36 cellular contexts compared by ENCODE assay signal in genomic region chr18:53605198-53605597, GRCh38.
DNase-seq lines count a peak whose midpoint lies in the region; ATAC-seq, FAIRE-seq and TF ChIP-seq lines count a peak whose summit lies in the region.
"Had no signal": no experiment of that assay in that cellular context is flagged by ENCODE, and none has a peak within 500 bp of the region (broad histone marks: within the 10 kb centered on the region; RNA-seq: fewer than 3 reads in every experiment).

No MANE protein-coding gene starts in this region.

- H2BK120ac ChIP-seq in mesenchymal stem cell (ENCODE audit: low read depth, low read length): no peak overlapping the region
- no peak overlapping the region for H2BK120ac ChIP-seq in neuronal stem cell (ENCODE audit: low read depth, low read length)

- no peak overlapping the region for H2BK5ac ChIP-seq in mesenchymal stem cell (ENCODE audit: low read depth, low read length, poor library complexity, severe bottlenecking)
- H2BK5ac ChIP-seq in neuronal stem cell (ENCODE audit: low read length): no peak overlapping the region

- CTCF ChIA-PET in Caco-2 (lab: Charles Lee): no interaction called here

- no peak overlapping the region for H3K27ac Mint-ChIP-seq in Caco-2 (ENCODE audit: unreplicated experiment)
- H3K27ac Mint-ChIP-seq: B cell; CD14-positive monocyte; CD4-positive, alpha-beta memory T cell; CD4-positive, alpha-beta T cell; CD4-positive, CD25-positive, alpha-beta regulatory T cell; CD8-positive, alpha-beta memory T cell; CD8-positive, alpha-beta T cell had no signal

- H3K4me1 ChIP-seq in kidney (ENCODE audit: control insufficient read depth in 1 of 2, insufficient read depth in 1 of 2, low read depth in 1 of 2, low read length in 2 of 2) (no peaks in the 10 kb centered on the region), mesenchymal stem cell (ENCODE audit: control insufficient read depth, insufficient read depth, low read depth, low read length) (no peaks in the 10 kb centered on the region), neuronal stem cell (ENCODE audit: control insufficient read depth in 2 of 2, insufficient read depth in 1 of 2, low read depth in 1 of 2, low read length in 2 of 2) (no peaks in the 10 kb centered on the region), spleen (no peaks in the 10 kb centered on the region), Caco-2 (no peaks in the 10 kb centered on the region)
- H3K4me1 ChIP-seq: A549; BE2C; BLaER1; BLaER1 treated with 17β-estradiol and CSF1 and Interleukin-3, amounts not matched to agents 10 nM and 100 nM had no signal

- peak; percentile 31 for DNase-seq in kidney
- DNase-seq in mesenchymal stem cell: no peak
- no peak for DNase-seq in neuronal stem cell (ENCODE audit: low spot score)
- peak; percentile 46 for DNase-seq in spleen
- no peak for DNase-seq in amygdala (lab: John Stamatoyannopoulos, UW)
- DNase-seq in OCI-M2 (lab: John Stamatoyannopoulos, UW; ENCODE audit: unreplicated experiment): no peak
- DNase-seq in Caco-2: no peak
- DNase-seq: 8988T; ACHN; AML-193; BE2C; C1 segment of cervical spinal cord; Calu3; CD4-positive, alpha-beta T cell; CD4-positive, CD25-positive, alpha-beta regulatory T cell; CD8-positive, alpha-beta memory T cell; CD8-positive, alpha-beta T cell; COR-L47; DMS 273 treated with DMSO at 0.1 percent for 48 hours; DMS153; DMS53; DMS79; DMS79 treated with DMSO at 0.1 percent for 48 hours; DND-41; EL had no signal

- H2AK5ac ChIP-seq in mesenchymal stem cell (ENCODE audit: low read length, severe bottlenecking) (no peak overlapping the region), neuronal stem cell (ENCODE audit: low read depth, low read length) (no peak overlapping the region)

- no peak for ATAC-seq in GM18505 (IDR thresholded peaks at IDR 0.05; ENCODE audit: unreplicated experiment)
- ATAC-seq: A549; CD8-positive, alpha-beta T cell had no signal

- H3K4me3 Mint-ChIP-seq in Caco-2 (ENCODE audit: unreplicated experiment): no peak overlapping the region
- H3K4me3 Mint-ChIP-seq: B cell; CD14-positive monocyte; CD4-positive, alpha-beta memory T cell; CD4-positive, alpha-beta T cell; CD4-positive, CD25-positive, alpha-beta regulatory T cell; CD8-positive, alpha-beta memory T cell; CD8-positive, alpha-beta T cell had no signal

- H3K9me3 Mint-ChIP-seq in Caco-2 (ENCODE audit: unreplicated experiment): no peaks in the 10 kb centered on the region
- H3K9me3 Mint-ChIP-seq: CD14-positive monocyte; CD8-positive, alpha-beta T cell had no signal

- H3K4ac ChIP-seq in mesenchymal stem cell (ENCODE audit: low read depth in 1 of 2, low read length in 2 of 2) (no peak overlapping the region), neuronal stem cell (ENCODE audit: low read length) (no peak overlapping the region)

- H3K9me3 ChIP-seq in kidney (ENCODE audit: control insufficient read depth in 1 of 2, low read length in 2 of 2) (no peaks in the 10 kb centered on the region), mesenchymal stem cell (ENCODE audit: control insufficient read depth, low read length) (no peaks in the 10 kb centered on the region), neuronal stem cell (replicated peaks in 1 of 2; ENCODE audit: control insufficient read depth in 2 of 2, insufficient read depth in 1 of 2, low read depth in 1 of 2, low read length in 2 of 2) (no peaks in the 10 kb centered on the region), spleen (no peaks in the 10 kb centered on the region), Caco-2 (no peaks in the 10 kb centered on the region)
- H3K9me3 ChIP-seq: A549; BE2C; BLaER1; BLaER1 treated with 17β-estradiol and CSF1 and Interleukin-3, amounts not matched to agents 10 nM and 100 nM had no signal

- H4K8ac ChIP-seq in mesenchymal stem cell (ENCODE audit: low read length) (no peak overlapping the region), neuronal stem cell (ENCODE audit: low read depth, low read length) (no peak overlapping the region)

- H3K18ac ChIP-seq in mesenchymal stem cell (ENCODE audit: low read depth in 1 of 2, low read length in 2 of 2) (no peak overlapping the region), neuronal stem cell (ENCODE audit: low read length) (no peak overlapping the region)

- H3K27me3 ChIP-seq in mesenchymal stem cell (ENCODE audit: control insufficient read depth in 1 of 2, insufficient read depth in 1 of 2, low read length in 2 of 2) (no peaks in the 10 kb centered on the region), neuronal stem cell (ENCODE audit: control insufficient read depth in 3 of 3, insufficient read depth in 3 of 3, low read depth in 1 of 3, low read length in 3 of 3) (no peaks in the 10 kb centered on the region), spleen (replicated peaks in 1 of 7) (no peaks in the 10 kb centered on the region), Caco-2 (replicated peaks; ENCODE audit: control insufficient read depth, insufficient read depth, low read length) (no peaks in the 10 kb centered on the region)
- H3K27me3 ChIP-seq: BE2C; BLaER1; BLaER1 treated with 17β-estradiol and CSF1 and Interleukin-3, amounts not matched to agents 10 nM and 100 nM had no signal

- H2BK15ac ChIP-seq in mesenchymal stem cell (ENCODE audit: low read depth, poor library complexity, severe bottlenecking) (no peak overlapping the region), neuronal stem cell (ENCODE audit: low read length) (no peak overlapping the region)

- no peak overlapping the region for H3K4me2 ChIP-seq in mesenchymal stem cell (ENCODE audit: low read length, poor library complexity, severe bottlenecking)
- no peak overlapping the region for H3K4me2 ChIP-seq in neuronal stem cell (ENCODE audit: insufficient read depth, low read length, poor library complexity, severe bottlenecking)
- H3K4me2 ChIP-seq: A549; BLaER1; BLaER1 treated with 17β-estradiol and CSF1 and Interleukin-3, amounts not matched to agents 10 nM and 100 nM had no signal

- BruUV-seq in Caco-2 (replicated peaks; lab: Mats Ljungman, UMichigan): no TSS peak

- TF ChIP-seq CTCF in kidney (IDR thresholded peaks at IDR 0.05; ENCODE audit: borderline replicate concordance, extremely low read depth, insufficient read depth) (no peak), spleen (IDR thresholded peaks at IDR 0.05 in 8 of 11, conservative IDR thresholded peaks at IDR 0.05 in 3 of 11) (no peak), Caco-2 (IDR thresholded peaks at IDR 0.05; ENCODE audit: insufficient read depth in 1 of 2, low read depth in 1 of 2, low read length in 1 of 2, severe bottlenecking in 1 of 2, unreplicated experiment in 1 of 2) (no peak)

- H4K91ac ChIP-seq in mesenchymal stem cell (ENCODE audit: low read length) (peak overlapping the region; percentile 28), neuronal stem cell (ENCODE audit: low read depth, low read length, poor library complexity) (no peak overlapping the region)

- H3K36me3 ChIP-seq in kidney (ENCODE audit: control insufficient read depth in 1 of 2, insufficient read depth in 2 of 2, low read length in 2 of 2) (no peaks in the 10 kb centered on the region), mesenchymal stem cell (ENCODE audit: control insufficient read depth in 1 of 2, insufficient read depth in 2 of 2, low read depth in 1 of 2, low read length in 2 of 2) (no peaks in the 10 kb centered on the region), neuronal stem cell (replicated peaks in 1 of 2; ENCODE audit: control insufficient read depth in 2 of 2, insufficient read depth in 2 of 2, low read length in 2 of 2) (no peaks in the 10 kb centered on the region), spleen (no peaks in the 10 kb centered on the region), Caco-2 (ENCODE audit: control insufficient read depth, insufficient read depth, low read length) (no peaks in the 10 kb centered on the region)
- H3K36me3 ChIP-seq: BE2C; BLaER1; BLaER1 treated with 17β-estradiol and CSF1 and Interleukin-3, amounts not matched to agents 10 nM and 100 nM had no signal

- H3K4me1 Mint-ChIP-seq in Caco-2 (ENCODE audit: low read depth, unreplicated experiment): no peaks in the 10 kb centered on the region
- H3K4me1 Mint-ChIP-seq: B cell; CD14-positive monocyte; CD4-positive, alpha-beta memory T cell; CD4-positive, CD25-positive, alpha-beta regulatory T cell; CD8-positive, alpha-beta memory T cell had no signal

- no peaks in the 10 kb centered on the region for H3K79me1 ChIP-seq in mesenchymal stem cell (replicated peaks; ENCODE audit: low read length, poor library complexity, severe bottlenecking)
- H3K79me1 ChIP-seq in neuronal stem cell (ENCODE audit: low read depth, low read length): no peaks in the 10 kb centered on the region

- H3K14ac ChIP-seq in mesenchymal stem cell (ENCODE audit: low read length in 2 of 2): no peak overlapping the region
- no peak overlapping the region for H3K14ac ChIP-seq in neuronal stem cell (ENCODE audit: low read length)

- H2AFZ ChIP-seq in mesenchymal stem cell (ENCODE audit: low read depth, low read length) (no peak overlapping the region), neuronal stem cell (ENCODE audit: low read length) (no peak overlapping the region)

- whole genome bisulfite sequencing in mesenchymal stem cell: 77% methylated on average over 8 of the region's 8 CpGs
- WGBS in neuronal stem cell (ENCODE audit: extremely low coverage in 2 of 2, insufficient read length in 2 of 2, insufficient replicate concordance in 1 of 2), 2 donors: no CpG with 5 or more reads among the region's 8 CpGs
- 68 to 89% (median 83%) methylated on average over 8 of the region's 8 CpGs for WGBS in spleen, 5 donors

- H3K27me3 Mint-ChIP-seq in Caco-2 (ENCODE audit: insufficient read depth, unreplicated experiment): no peaks in the 10 kb centered on the region
- H3K27me3 Mint-ChIP-seq: B cell; CD4-positive, alpha-beta memory T cell; CD4-positive, alpha-beta T cell; CD4-positive, CD25-positive, alpha-beta regulatory T cell; CD8-positive, alpha-beta memory T cell had no signal

- H3K27ac ChIP-seq in kidney (ENCODE audit: low read depth in 2 of 2, low read length in 2 of 2): no peak overlapping the region
- H3K27ac ChIP-seq in mesenchymal stem cell (ENCODE audit: low read length, poor library complexity, severe bottlenecking): no peak overlapping the region
- no peak overlapping the region for H3K27ac ChIP-seq in neuronal stem cell (replicated peaks; ENCODE audit: low read length)
- H3K27ac ChIP-seq in spleen: no peak overlapping the region
- H3K27ac ChIP-seq: 22Rv1; A549; BLaER1; BLaER1 treated with 17β-estradiol and CSF1 and Interleukin-3, amounts not matched to agents 10 nM and 100 nM; C4-2B had no signal

- no peak overlapping the region for H3K23ac ChIP-seq in mesenchymal stem cell (ENCODE audit: low read length in 2 of 2)
- peak overlapping the region; percentile 9 for H3K23ac ChIP-seq in neuronal stem cell (ENCODE audit: low read depth, low read length, poor library complexity)

- POLR2A ChIA-PET in Caco-2 (lab: Charles Lee): no interaction called here

- TF ChIP-seq POLR2A in spleen (IDR thresholded peaks at IDR 0.05) (no peak), GM18505 (IDR thresholded peaks at IDR 0.05; ENCODE audit: borderline replicate concordance, extremely low read depth, insufficient read depth, insufficient read length) (no peak)

- no peak overlapping the region for H3K4me3 ChIP-seq in kidney (ENCODE audit: low read length in 2 of 2)
- H3K4me3 ChIP-seq in mesenchymal stem cell (ENCODE audit: insufficient read depth in 1 of 2, low read depth in 1 of 2, low read length in 2 of 2): no peak overlapping the region
- H3K4me3 ChIP-seq in neuronal stem cell (ENCODE audit: low read length in 2 of 2): no peak overlapping the region
- H3K4me3 ChIP-seq in spleen: no peak overlapping the region
- no peak overlapping the region for H3K4me3 ChIP-seq in Caco-2 (ENCODE audit: low read depth, low read length)
- H3K4me3 ChIP-seq: A549; BLaER1; BLaER1 treated with 17β-estradiol and CSF1 and Interleukin-3, amounts not matched to agents 10 nM and 100 nM had no signal

- H2BK12ac ChIP-seq in mesenchymal stem cell (ENCODE audit: low read length in 2 of 2) (no peak overlapping the region), neuronal stem cell (ENCODE audit: low read length) (no peak overlapping the region)

- intact Hi-C loops in kidney (cut with DNase I): no loop called here
- intact Hi-C loops in spleen (cut with DNase I; ENCODE audit: low total_unique reads): no loop called here
- intact Hi-C loops in Caco-2 (cut with micrococcal nuclease; ENCODE audit: unreplicated experiment): no loop called here

- no peaks in the 10 kb centered on the region for H3K36me3 Mint-ChIP-seq in Caco-2 (ENCODE audit: insufficient read depth, unreplicated experiment)
- H3K36me3 Mint-ChIP-seq: CD14-positive monocyte; CD4-positive, alpha-beta memory T cell; CD4-positive, CD25-positive, alpha-beta regulatory T cell; CD8-positive, alpha-beta memory T cell; CD8-positive, alpha-beta T cell had no signal

- no peak for FAIRE-seq in kidney (lab: Jason Lieb, UNC)
- FAIRE-seq: A204.1, A549, D721Med had no signal

- H3K9ac ChIP-seq in kidney (ENCODE audit: low read length in 2 of 2) (no peak overlapping the region), mesenchymal stem cell (ENCODE audit: low read length) (no peak overlapping the region), neuronal stem cell (ENCODE audit: low read depth, low read length, poor library complexity) (no peak overlapping the region)
- H3K9ac ChIP-seq: BLaER1; BLaER1 treated with 17β-estradiol and CSF1 and Interleukin-3, amounts not matched to agents 10 nM and 100 nM had no signal

Comparison
In these comparisons a context has a peak if more than half of its experiments do, and no peak if none do; other contexts are left out.
1. DNase-seq: peak in kidney (single experiment) and spleen (single experiment); none in mesenchymal stem cell (single experiment), neuronal stem cell (single experiment), amygdala (0 of 56), OCI-M2 (single experiment) and Caco-2 (0 of 2).